ENCODE assay signal across 8 cellular contexts in genomic region chr5:159017787-159018186, GRCh38.
DNase-seq lines count a peak whose midpoint lies in the region; ATAC-seq and TF ChIP-seq lines count a peak whose summit lies in the region.

No MANE protein-coding gene starts in this region.

- no peaks in the 10 kb centered on the region for H3K9me3 Mint-ChIP-seq in nephron progenitor cell

- peaks cover 81% of the 10 kb centered on the region for H3K4me1 Mint-ChIP-seq in nephron progenitor cell

- 5 to 8% methylated on average over 4 of the region's 4 CpGs for WGBS in esophagus squamous epithelium, 2 donors

- no peak overlapping the region for H3K4me3 ChIP-seq in NB4 (ENCODE audit: low read depth, low read length)
- H3K4me3 ChIP-seq in esophagus squamous epithelium = no peak overlapping the region
- no peak overlapping the region for H3K4me3 ChIP-seq in coronary artery

- no peak overlapping the region for H3K4me3 Mint-ChIP-seq in nephron progenitor cell

- H3K36me3 Mint-ChIP-seq in nephron progenitor cell (ENCODE audit: low read depth) = no peaks in the 10 kb centered on the region

- TF ChIP-seq POLR2A in NB4 (IDR thresholded peaks at IDR 0.05; ENCODE audit: extremely low read depth, insufficient read length) = no peak
- no peak for TF ChIP-seq POLR2A in esophagus squamous epithelium (IDR thresholded peaks at IDR 0.05)

- H3K36me3 ChIP-seq in esophagus squamous epithelium = no peaks in the 10 kb centered on the region

- peak; percentile 72 for ATAC-seq in sciatic nerve

- no peaks in the 10 kb centered on the region for H3K9me3 ChIP-seq in esophagus squamous epithelium

- no peak overlapping the region for H3K27ac Mint-ChIP-seq in nephron progenitor cell

- H3K27ac ChIP-seq in esophagus squamous epithelium (peak overlapping the region in 3 of 4 donors; percentile 35 to 41 (median 40)), coronary artery (peak overlapping the region in 1 of 2 donors; percentile 66)

- H3K27me3 Mint-ChIP-seq in nephron progenitor cell (ENCODE audit: low read depth, poor library complexity) = no peaks in the 10 kb centered on the region

- DNase-seq in GM20000 (ENCODE audit: low spot score) (peak; percentile 39), NB4 (ENCODE audit: low read depth) (peak; percentile 91), esophagus squamous epithelium (lab: John Stamatoyannopoulos, UW) (no peak), sciatic nerve (ENCODE audit: low spot score) (peak; percentile 75), coronary artery (ENCODE audit: low spot score) (no peak), nephron progenitor cell (no peak), D341Med (ENCODE audit: low spot score) (no peak), NCI-H1048 (lab: John Stamatoyannopoulos, UW) (no peak)

- H3K27me3 ChIP-seq in esophagus squamous epithelium = peaks cover 0 to 5% (median 0%) of the 10 kb centered on the region in 4 donors

- intact Hi-C loops in esophagus squamous epithelium (cut with DNase I) = no loop called here
- intact Hi-C loops in sciatic nerve (cut with DNase I) = no loop called here

- H3K4me1 ChIP-seq in esophagus squamous epithelium = peaks cover 0 to 37% (median 15%) of the 10 kb centered on the region in 3 donors

- no peak for TF ChIP-seq CTCF in GM20000 (IDR thresholded peaks at IDR 0.05; ENCODE audit: extremely low read depth, missing control alignments)
- no peak for TF ChIP-seq CTCF in NB4 (IDR thresholded peaks at IDR 0.05; ENCODE audit: low read depth, low read length)
- no peak for TF ChIP-seq CTCF in esophagus squamous epithelium (IDR thresholded peaks at IDR 0.05)
- TF ChIP-seq CTCF in coronary artery (IDR thresholded peaks at IDR 0.05) = no peak
- TF ChIP-seq CTCF in nephron progenitor cell (IDR thresholded peaks at IDR 0.05) = no peak

Comparison
In these comparisons a context has a peak if more than half of its experiments do, and no peak if none do; other contexts are left out.
1. DNase-seq: peak in GM20000 (single experiment), NB4 (single experiment) and sciatic nerve (single experiment); none in esophagus squamous epithelium (single experiment), coronary artery (single experiment), nephron progenitor cell (single experiment), D341Med (single experiment) and NCI-H1048 (single experiment).